ENCODE assay signal across 1 cellular context in genomic region chr16:21263640-21264211, GRCh38.
TF ChIP-seq lines count a peak whose summit lies in the region.

No MANE protein-coding gene starts in this region.

TF ChIP-seq in HepG2, 621 proteins besides CTCF, POLR2A, EP300 and RAD21 (continued from another document and continues in another):
- peak; percentile 66; the same call in 1 of the 2 replicates for TF ChIP-seq HNF1B (CRISPR knock-in tag; IDR thresholded peaks at IDR 0.05)
- TF ChIP-seq THAP11 (CRISPR knock-in tag; IDR thresholded peaks at IDR 0.05): no peak; the same call in 1 of the 2 replicates
- peak; percentile 62 for TF ChIP-seq MAX (IDR thresholded peaks at IDR 0.05)
- peak; percentile 45; the same call in 1 of the 2 replicates for TF ChIP-seq TFAP4 (IDR thresholded peaks at IDR 0.05; ENCODE audit: borderline replicate concordance, low read depth)
- TF ChIP-seq FOXK1 (CRISPR knock-in tag; IDR thresholded peaks at IDR 0.05; ENCODE audit: borderline replicate concordance, low read depth): peak; percentile 40; the same call in 1 of the 2 replicates
- 0 out of 2 replicates have a peak, but pooled peaks have one; percentile 40 for TF ChIP-seq ZNF317 (CRISPR knock-in tag; IDR thresholded peaks at IDR 0.05)
- no peak for TF ChIP-seq FIP1L1 (IDR thresholded peaks at IDR 0.05; ENCODE audit: borderline replicate concordance, insufficient read depth, low read depth, low read length)
- no peak for TF ChIP-seq ZBTB20 (CRISPR knock-in tag; IDR thresholded peaks at IDR 0.05; ENCODE audit: borderline replicate concordance, low read depth)
- 0 out of 2 replicates have a peak, but pooled peaks have one; percentile 55 for TF ChIP-seq ZBTB21 (CRISPR knock-in tag; IDR thresholded peaks at IDR 0.05)
- 0 out of 2 replicates have a peak, but pooled peaks have one; percentile 4 for TF ChIP-seq ZNF556 (CRISPR knock-in tag; IDR thresholded peaks at IDR 0.05; ENCODE audit: borderline replicate concordance)
- TF ChIP-seq ARNTL (CRISPR knock-in tag; IDR thresholded peaks at IDR 0.05): 0 out of 2 replicates have a peak, but pooled peaks have one; percentile 58
- no peak for TF ChIP-seq CHCHD3 (CRISPR knock-in tag; IDR thresholded peaks at IDR 0.05)
- peak; percentile 51 for TF ChIP-seq FOSL2 (CRISPR knock-in tag; IDR thresholded peaks at IDR 0.05)
- TF ChIP-seq ZNF501 (CRISPR knock-in tag; IDR thresholded peaks at IDR 0.05): no peak
- no peak for TF ChIP-seq TIGD3 (CRISPR knock-in tag; IDR thresholded peaks at IDR 0.05; ENCODE audit: borderline replicate concordance)
- no peak for TF ChIP-seq JUN (CRISPR knock-in tag; IDR thresholded peaks at IDR 0.05)
- TF ChIP-seq ZGPAT (CRISPR knock-in tag; IDR thresholded peaks at IDR 0.05): peak; percentile 59; the same call in 1 of the 2 replicates
- TF ChIP-seq ZNF670 (CRISPR knock-in tag; IDR thresholded peaks at IDR 0.05; ENCODE audit: borderline replicate concordance): peak; percentile 18; the same call in 1 of the 2 replicates
- no peak for TF ChIP-seq SRF (IDR thresholded peaks at IDR 0.05; ENCODE audit: low read depth, low read length)
- peak; percentile 29 for TF ChIP-seq SKI (IDR thresholded peaks at IDR 0.05; ENCODE audit: partially characterized antibody)
- TF ChIP-seq ZNF720 (CRISPR knock-in tag; IDR thresholded peaks at IDR 0.05): peak; percentile 40; the same call in 1 of the 2 replicates
- TF ChIP-seq ATF6 (CRISPR knock-in tag; conservative IDR thresholded peaks at IDR 0.05): 0 out of 2 replicates have a peak, but pooled peaks have one; percentile 56
- no peak for TF ChIP-seq KDM5B (CRISPR knock-in tag; IDR thresholded peaks at IDR 0.05; ENCODE audit: borderline replicate concordance)
- TF ChIP-seq ZNF350 (CRISPR knock-in tag; IDR thresholded peaks at IDR 0.05; ENCODE audit: borderline replicate concordance, low read depth): 0 out of 2 replicates have a peak, but pooled peaks have one; percentile 18
- TF ChIP-seq TCF12 (IDR thresholded peaks at IDR 0.05): no peak
- TF ChIP-seq TCF12 (CRISPR knock-in tag; IDR thresholded peaks at IDR 0.05): 0 out of 2 replicates have a peak, but pooled peaks have one; percentile 46
- TF ChIP-seq SP5 (CRISPR knock-in tag; IDR thresholded peaks at IDR 0.05; ENCODE audit: borderline replicate concordance, low read depth): peak; percentile 82
- TF ChIP-seq SUZ12 (IDR thresholded peaks at IDR 0.05; ENCODE audit: low read depth, low read length): no peak
- TF ChIP-seq ZNF788 (CRISPR knock-in tag; IDR thresholded peaks at IDR 0.05; ENCODE audit: borderline replicate concordance): peak; percentile 21; the same call in 1 of the 2 replicates
- TF ChIP-seq SETDB1 (CRISPR knock-in tag; IDR thresholded peaks at IDR 0.05; ENCODE audit: borderline replicate concordance): no peak
- peak; percentile 65; the same call in 1 of the 2 replicates for TF ChIP-seq ZBTB38 (CRISPR knock-in tag; IDR thresholded peaks at IDR 0.05)
- 0 out of 2 replicates have a peak, but pooled peaks have one; percentile 34 for TF ChIP-seq CBX5 (CRISPR knock-in tag; IDR thresholded peaks at IDR 0.05; ENCODE audit: borderline replicate concordance)
- TF ChIP-seq RBAK (CRISPR knock-in tag; IDR thresholded peaks at IDR 0.05): no peak
- TF ChIP-seq ETV5 (CRISPR knock-in tag; IDR thresholded peaks at IDR 0.05; ENCODE audit: borderline replicate concordance): peak; percentile 52; the same call in 1 of the 2 replicates
- peak; percentile 41; the same call in 1 of the 2 replicates for TF ChIP-seq ZNF644 (CRISPR knock-in tag; IDR thresholded peaks at IDR 0.05; ENCODE audit: low read depth)
- TF ChIP-seq ZNF782 (CRISPR knock-in tag; IDR thresholded peaks at IDR 0.05; ENCODE audit: borderline replicate concordance): peak; percentile 70; the same call in 1 of the 2 replicates
- no peak for TF ChIP-seq ETS1 (CRISPR knock-in tag; IDR thresholded peaks at IDR 0.05)
- peak; percentile 2; the same call in 1 of the 2 replicates for TF ChIP-seq RFX3 (CRISPR knock-in tag; IDR thresholded peaks at IDR 0.05)
- TF ChIP-seq NR2F6 (IDR thresholded peaks at IDR 0.05): no peak; the same call in 1 of the 2 replicates
- TF ChIP-seq NR2F6 (CRISPR knock-in tag; IDR thresholded peaks at IDR 0.05): peak; percentile 28; the same call in 1 of the 2 replicates
- 0 out of 2 replicates have a peak, but pooled peaks have one; percentile 73 for TF ChIP-seq RCOR2 (CRISPR knock-in tag; IDR thresholded peaks at IDR 0.05)
- TF ChIP-seq FOXA3 (CRISPR knock-in tag; IDR thresholded peaks at IDR 0.05): peak; percentile 45; the same call in 1 of the 2 replicates
- TF ChIP-seq ZFP36 (IDR thresholded peaks at IDR 0.05; ENCODE audit: borderline replicate concordance, low read depth, low read length, partially characterized antibody): no peak
- no peak for TF ChIP-seq FOXP1 (IDR thresholded peaks at IDR 0.05)
- peak; percentile 85 for TF ChIP-seq FOXP1 (CRISPR knock-in tag; IDR thresholded peaks at IDR 0.05)
- TF ChIP-seq RXRA (CRISPR knock-in tag; IDR thresholded peaks at IDR 0.05): peak; percentile 40; the same call in 1 of the 2 replicates
- TF ChIP-seq ZNF441 (CRISPR knock-in tag; IDR thresholded peaks at IDR 0.05; ENCODE audit: borderline replicate concordance): peak; percentile 34; the same call in 1 of the 2 replicates
- peak; percentile 21; the same call in 1 of the 2 replicates for TF ChIP-seq NFYC (CRISPR knock-in tag; IDR thresholded peaks at IDR 0.05)
- no peak for TF ChIP-seq SOX13 (IDR thresholded peaks at IDR 0.05)
- TF ChIP-seq SOX13 (CRISPR knock-in tag; conservative IDR thresholded peaks at IDR 0.05 in 1 of 2, IDR thresholded peaks at IDR 0.05 in 1 of 2): peak in 1 of 2 experiments; percentile 86; a peak in 2 of 4 replicates
- TF ChIP-seq KDM4B (CRISPR knock-in tag; IDR thresholded peaks at IDR 0.05): 0 out of 2 replicates have a peak, but pooled peaks have one; percentile 25
- peak; percentile 70 for TF ChIP-seq HNF1A (IDR thresholded peaks at IDR 0.05; ENCODE audit: low read depth)
- peak; percentile 75 for TF ChIP-seq HNF1A (CRISPR knock-in tag; IDR thresholded peaks at IDR 0.05; ENCODE audit: borderline replicate concordance)
- peak; percentile 37; the same call in 1 of the 2 replicates for TF ChIP-seq CREB1 (IDR thresholded peaks at IDR 0.05)
- no peak; the same call in 1 of the 2 replicates for TF ChIP-seq CREB1 (CRISPR knock-in tag; IDR thresholded peaks at IDR 0.05)
- TF ChIP-seq ZMAT3 (CRISPR knock-in tag; conservative IDR thresholded peaks at IDR 0.05): peak; percentile 70; the same call in 1 of the 2 replicates
